Comparison of ENCODE assay signal across 1 cellular context in genomic region chrX:151974336-151975227, GRCh38.
TF ChIP-seq lines count a peak whose summit lies in the region.

A gene with protein sequence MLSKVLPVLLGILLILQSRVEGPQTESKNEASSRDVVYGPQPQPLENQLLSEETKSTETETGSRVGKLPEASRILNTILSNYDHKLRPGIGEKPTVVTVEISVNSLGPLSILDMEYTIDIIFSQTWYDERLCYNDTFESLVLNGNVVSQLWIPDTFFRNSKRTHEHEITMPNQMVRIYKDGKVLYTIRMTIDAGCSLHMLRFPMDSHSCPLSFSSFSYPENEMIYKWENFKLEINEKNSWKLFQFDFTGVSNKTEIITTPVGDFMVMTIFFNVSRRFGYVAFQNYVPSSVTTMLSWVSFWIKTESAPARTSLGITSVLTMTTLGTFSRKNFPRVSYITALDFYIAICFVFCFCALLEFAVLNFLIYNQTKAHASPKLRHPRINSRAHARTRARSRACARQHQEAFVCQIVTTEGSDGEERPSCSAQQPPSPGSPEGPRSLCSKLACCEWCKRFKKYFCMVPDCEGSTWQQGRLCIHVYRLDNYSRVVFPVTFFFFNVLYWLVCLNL (minus strand): TSS chrX:151974676. CDS start chrX:151974625, 51 bp downstream.

TF ChIP-seq in HepG2, 621 proteins besides CTCF, POLR2A, EP300 and RAD21 (continued from another document):
- TF ChIP-seq AGO2 (optimal IDR thresholded peaks at IDR 0.05; ENCODE audit: low read depth, low read length) (peak; percentile 24), GABPB1 (CRISPR knock-in tag; IDR thresholded peaks at IDR 0.05) (0 out of 2 replicates have a peak, but pooled peaks have one; percentile 32), ZNF547 (CRISPR knock-in tag; IDR thresholded peaks at IDR 0.05) (0 out of 2 replicates have a peak, but pooled peaks have one; percentile 46), POLR2AphosphoS5 (IDR thresholded peaks at IDR 0.05; ENCODE audit: low read depth, low read length) (peak; percentile 92), NONO (IDR thresholded peaks at IDR 0.05) (no peak), NONO (CRISPR knock-in tag; conservative IDR thresholded peaks at IDR 0.05) (0 out of 2 replicates have a peak, but pooled peaks have one; percentile 25), SRY (CRISPR knock-in tag; IDR thresholded peaks at IDR 0.05) (0 out of 2 replicates have a peak, but pooled peaks have one; percentile 41)
- TF ChIP-seq, protein P1, sequence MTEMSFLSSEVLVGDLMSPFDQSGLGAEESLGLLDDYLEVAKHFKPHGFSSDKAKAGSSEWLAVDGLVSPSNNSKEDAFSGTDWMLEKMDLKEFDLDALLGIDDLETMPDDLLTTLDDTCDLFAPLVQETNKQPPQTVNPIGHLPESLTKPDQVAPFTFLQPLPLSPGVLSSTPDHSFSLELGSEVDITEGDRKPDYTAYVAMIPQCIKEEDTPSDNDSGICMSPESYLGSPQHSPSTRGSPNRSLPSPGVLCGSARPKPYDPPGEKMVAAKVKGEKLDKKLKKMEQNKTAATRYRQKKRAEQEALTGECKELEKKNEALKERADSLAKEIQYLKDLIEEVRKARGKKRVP (CRISPR knock-in tag; IDR thresholded peaks at IDR 0.05), result 0 out of 4 replicates have a peak, but pooled peaks of 1 of the 2 experiments have one; percentile 28
TF ChIP-seq in HepG2: peak in this region for 40.
